Comparison of ENCODE assay signal across 11 cellular contexts in the genomic region with DNA sequence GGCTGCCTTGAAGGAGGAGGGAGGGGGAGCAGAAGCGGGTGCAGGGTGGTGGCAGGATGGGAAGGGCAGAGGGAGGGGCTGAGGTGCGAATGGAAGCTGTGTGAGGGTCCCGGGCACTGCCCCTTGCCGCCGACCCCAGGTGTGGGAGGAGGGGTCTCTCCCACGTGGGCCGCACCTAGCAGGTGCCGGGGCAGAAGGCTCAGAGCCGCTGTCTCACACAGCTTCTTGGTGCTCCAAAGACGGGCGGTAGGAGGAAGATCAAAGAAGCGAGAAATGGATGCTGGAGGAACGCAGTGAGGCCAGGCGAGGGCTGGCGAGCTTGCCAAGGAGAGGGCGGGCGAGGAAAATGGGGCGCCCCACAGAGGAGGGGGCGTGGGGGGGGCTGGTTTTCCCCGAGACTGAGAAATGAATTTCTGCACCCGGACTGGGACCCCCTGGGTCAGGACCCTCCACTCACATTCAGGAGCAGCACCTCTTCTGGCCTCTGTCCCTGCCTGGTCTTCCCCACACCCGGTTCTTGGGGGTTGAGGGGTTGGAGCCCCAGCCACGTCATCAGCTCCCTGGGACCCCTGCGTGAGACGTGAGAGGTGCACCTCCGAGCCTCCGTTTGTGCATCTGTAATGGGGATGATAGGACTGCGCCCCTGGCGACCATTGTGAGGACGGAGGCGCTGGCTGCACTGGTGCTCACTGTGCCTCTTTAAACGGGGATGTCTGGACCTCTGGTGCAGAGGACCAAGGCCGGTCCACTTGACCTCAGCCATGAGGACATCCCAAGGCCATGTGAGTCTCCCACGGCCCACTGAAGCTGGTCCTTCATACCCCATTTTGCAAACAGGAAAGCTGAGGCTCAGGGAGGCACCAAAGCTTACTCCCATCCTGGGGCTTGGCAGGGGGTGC. TPM values are rescaled to one million over a fixed set of nuclear protein-coding genes. Genes with fewer than 3 reads are reported as not detected.
DNase-seq lines count a peak whose midpoint lies in the region; ATAC-seq and TF ChIP-seq lines count a peak whose summit lies in the region.
"Had no signal": no experiment of that assay in that cellular context is flagged by ENCODE, and none has a peak within 500 bp of the region (broad histone marks: within the 10 kb centered on the region; RNA-seq: fewer than 3 reads in every experiment).

No MANE protein-coding gene starts in this region.

- ATAC-seq in HCT116 = peak; percentile 71
- ATAC-seq in naive thymus-derived CD4-positive, alpha-beta T cell = no peak
- ATAC-seq in GM21786 (IDR thresholded peaks at IDR 0.05; ENCODE audit: unreplicated experiment) = no peak

- TF ChIP-seq CTCF in HCT116 (IDR thresholded peaks at IDR 0.05 in 2 of 3, conservative IDR thresholded peaks at IDR 0.05 in 1 of 3; ENCODE audit: borderline replicate concordance in 1 of 3, insufficient read depth in 1 of 3, low read depth in 2 of 3, low read length in 2 of 3) (peak in 2 of 3 experiments; percentile 35 to 44; a peak in 3 of 6 replicates), brain microvascular endothelial cell (IDR thresholded peaks at IDR 0.05; ENCODE audit: low read depth, low read length, missing control alignments) (peak; percentile 34)

- no peak overlapping the region for H3K4me2 ChIP-seq in HCT116 (ENCODE audit: low read length)

- H3K9ac ChIP-seq in HCT116 (ENCODE audit: low read length) = no peak overlapping the region

- no peaks in the 10 kb centered on the region for H3K27me3 Mint-ChIP-seq in naive thymus-derived CD4-positive, alpha-beta T cell

- H3K36me3 ChIP-seq in HCT116 (ENCODE audit: control insufficient read depth in 1 of 2, insufficient read depth in 2 of 2, low read length in 2 of 2) = no peaks in the 10 kb centered on the region
- no peaks in the 10 kb centered on the region for H3K36me3 ChIP-seq in brain microvascular endothelial cell (replicated peaks)
- H3K36me3 ChIP-seq in naive thymus-derived CD4-positive, alpha-beta T cell (ENCODE audit: control insufficient read depth in 2 of 3, insufficient read depth in 3 of 3, low read length in 3 of 3) = peaks cover 0 to 16% (median 0%) of the 10 kb centered on the region in 3 experiments

- no TSS peak for BruUV-seq in HCT116 (replicated peaks; lab: Mats Ljungman, UMichigan)

- peak overlapping the region; percentile 42 to 96 (median 83) for H3K27ac Mint-ChIP-seq in naive thymus-derived CD4-positive, alpha-beta T cell
- H3K27ac Mint-ChIP-seq: activated T-helper 1 cell treated with anti-CD3 and anti-CD28 coated beads, Interleukin-12 subunit alpha, Interleukin-12 subunit beta, Interleukin-2, Interleukin-4 antibody, amounts not matched to agents 30 ng/mL and 10 ng/mL and 1 ng/mL, durations not matched to agents 14 hours and 24 hours and 36 hours had no signal

- TF ChIP-seq RAD21 in HCT116 (IDR thresholded peaks at IDR 0.05; ENCODE audit: low read depth) = no peak

- H3K9me3 Mint-ChIP-seq in naive thymus-derived CD4-positive, alpha-beta T cell = no peaks in the 10 kb centered on the region
- H3K9me3 Mint-ChIP-seq: activated T-helper 1 cell treated with anti-CD3 and anti-CD28 coated beads, Interleukin-12 subunit alpha, Interleukin-12 subunit beta, Interleukin-2, Interleukin-4 antibody, amounts not matched to agents 30 ng/mL and 10 ng/mL and 1 ng/mL, durations not matched to agents 14 hours and 24 hours and 36 hours; neural crest cell had no signal

- POLR2A ChIA-PET in HCT116 (lab: Charles Lee) = no interaction called here
- POLR2A ChIA-PET in naive thymus-derived CD4-positive, alpha-beta T cell (lab: Charles Lee) = interaction anchor here (0.6 to 7.0 kb wide), 5 partner anchors 12 to 28 kb away, joined by 3 to 91 read pairs (median 5); partner anchors contain the start of gene LSP1

- intact Hi-C loops in HCT116 (cut with micrococcal nuclease) = no loop called here
- intact Hi-C loops in naive thymus-derived CD4-positive, alpha-beta T cell (cut with micrococcal nuclease) = no loop called here

- H3K27me3 ChIP-seq in HCT116 (ENCODE audit: insufficient read depth, low read length) (no peaks in the 10 kb centered on the region), brain microvascular endothelial cell (replicated peaks) (peaks cover 5% of the 10 kb centered on the region)
- no peaks in the 10 kb centered on the region for H3K27me3 ChIP-seq in naive thymus-derived CD4-positive, alpha-beta T cell (ENCODE audit: control insufficient read depth in 2 of 2, insufficient read depth in 2 of 2, low read length in 2 of 2)

- no peaks in the 10 kb centered on the region for H3K79me2 ChIP-seq in HCT116 (ENCODE audit: insufficient read depth, low read length)

- CTCF ChIA-PET in HCT116 (lab: Charles Lee) = no interaction called here
- CTCF ChIA-PET in naive thymus-derived CD4-positive, alpha-beta T cell (lab: Charles Lee) = interaction anchor here (1.0 to 1.7 kb wide), 3 partner anchors 12 to 37 kb away, joined by 3 to 7 read pairs (median 5); no protein-coding TSS in a partner anchor

- peaks cover 26 to 67% (median 50%) of the 10 kb centered on the region in 7 donors for H3K4me1 Mint-ChIP-seq in naive thymus-derived CD4-positive, alpha-beta T cell

- H4K20me1 ChIP-seq in HCT116 (ENCODE audit: insufficient read depth) = no peaks in the 10 kb centered on the region

- RAD21 ChIA-PET in HCT116 (lab: Charles Lee; ENCODE audit: low non-redundant PET in 1 of 2, low total read pairs in 2 of 2, uncharacterized antibody in 2 of 2, unreplicated experiment in 2 of 2) = no interaction called here

- no peak overlapping the region for H3K27ac ChIP-seq in HCT116 (ENCODE audit: low read depth, low read length)
- no peak overlapping the region for H3K27ac ChIP-seq in brain microvascular endothelial cell
- H3K27ac ChIP-seq in naive thymus-derived CD4-positive, alpha-beta T cell (ENCODE audit: low read depth, low read length) = peak overlapping the region; percentile 49

- H3K9me2 ChIP-seq in HCT116 (ENCODE audit: insufficient read depth) = no peaks in the 10 kb centered on the region

- H3K4me3 ChIP-seq in HCT116 (replicated peaks in 1 of 2; ENCODE audit: low read depth in 1 of 2, low read length in 2 of 2) = no peak overlapping the region
- H3K4me3 ChIP-seq in brain microvascular endothelial cell (ENCODE audit: low read depth, low read length) = no peak overlapping the region
- peak overlapping the region; percentile 51 for H3K4me3 ChIP-seq in naive thymus-derived CD4-positive, alpha-beta T cell (ENCODE audit: low read length)

- H3K4me1 ChIP-seq in HCT116 (ENCODE audit: control insufficient read depth in 1 of 2, insufficient read depth in 2 of 2, low read length in 2 of 2) = peaks cover 3 to 5% of the 10 kb centered on the region in 2 experiments; a peak in 2 of 4 replicates
- H3K4me1 ChIP-seq in naive thymus-derived CD4-positive, alpha-beta T cell (ENCODE audit: control insufficient read depth in 2 of 2, insufficient read depth in 2 of 2, low read length in 2 of 2) = peaks cover 36 to 47% of the 10 kb centered on the region in 2 donors

- H3K9me3 ChIP-seq in HCT116 (ENCODE audit: control insufficient read depth in 1 of 2, insufficient read depth in 1 of 2, low read depth in 1 of 2, low read length in 2 of 2) = no peaks in the 10 kb centered on the region
- H3K9me3 ChIP-seq in naive thymus-derived CD4-positive, alpha-beta T cell (ENCODE audit: control insufficient read depth in 2 of 3, low read length in 3 of 3) = no peaks in the 10 kb centered on the region

- H3K4me3 Mint-ChIP-seq in naive thymus-derived CD4-positive, alpha-beta T cell = peak overlapping the region in 9 of 10 donors; percentile 32 to 89 (median 70)
- H3K4me3 Mint-ChIP-seq: neural crest cell had no signal

- no peak for TF ChIP-seq POLR2A in HCT116 (IDR thresholded peaks at IDR 0.05; ENCODE audit: borderline replicate concordance, extremely low read depth, insufficient read depth, insufficient read length)

- no peak overlapping the region for H2AFZ ChIP-seq in HCT116 (ENCODE audit: low read depth, low read length, poor library complexity, severe bottlenecking)

- DNase-seq in AG08395 (ENCODE audit: low spot score) = peak; percentile 41
- no peak for DNase-seq in HCT116 (ENCODE audit: low read depth, low spot score)
- no peak for DNase-seq in brain microvascular endothelial cell
- no peak for DNase-seq in naive thymus-derived CD4-positive, alpha-beta T cell
- no peak for DNase-seq in NCI-H2227 treated with DMSO at 0.1 percent for 48 hours (lab: John Stamatoyannopoulos, UW)
- no peak for DNase-seq in HCEC 1CT
- DNase-seq in stimulated activated CD4-positive, alpha-beta T cell treated with anti-CD3 and anti-CD28 coated beads, Interleukin-1b, Interleukin-23, amount 100 ng/mL, for 48 hours = no peak

- in situ Hi-C loops in brain microvascular endothelial cell (cut with HindIII; ENCODE audit: low pct_ligation_motif_present, low sequenced_read_pairs) = no loop called here

- H3K36me3 Mint-ChIP-seq in naive thymus-derived CD4-positive, alpha-beta T cell = peaks cover 0 to 3% (median 0%) of the 10 kb centered on the region in 5 donors

TF ChIP-seq in HCT116, 20 proteins besides CTCF, POLR2A, EP300 and RAD21 (continues in another document):
- TF ChIP-seq ZFX (IDR thresholded peaks at IDR 0.05) = no peak
- no peak for TF ChIP-seq TCF7L2 (IDR thresholded peaks at IDR 0.05; ENCODE audit: borderline replicate concordance, extremely low read depth, insufficient read depth, insufficient read length)
- TF ChIP-seq ZNF274 (IDR thresholded peaks at IDR 0.05; ENCODE audit: low read depth, low read length) = no peak
- no peak for TF ChIP-seq EZH2 (IDR thresholded peaks at IDR 0.05)
- no peak for TF ChIP-seq POLR2AphosphoS5 (IDR thresholded peaks at IDR 0.05; ENCODE audit: low read depth, low read length)

RNA-seq across cellular contexts. Expression of gene LSP1, which starts 16.8 kb away (rescaled TPM):
- 1.3 TPM for total RNA-seq in HCT116 (2021; ENCODE audit: unreplicated experiment)
- 0.57 and 0.65 TPM in 2 replicates for polyA plus RNA-seq in HCT116 (2012)
- 100 to 1,000 TPM; 248 to 578 (median 289) TPM for total RNA-seq in naive thymus-derived CD4-positive, alpha-beta T cell
- polyA plus RNA-seq in naive thymus-derived CD4-positive, alpha-beta T cell = 100 to 1,000 TPM; 295 to 394 TPM
- total RNA-seq: neural crest cell had no signal

RNA-seq across cellular contexts. Expression of gene PRR33, which starts 22.0 kb away (rescaled TPM):
- total RNA-seq in HCT116 (2021; ENCODE audit: unreplicated experiment) = not detected
- polyA plus RNA-seq in HCT116 (2012) = 0.03 TPM in 1 of 2 replicates, not detected in the other
- under 1 TPM in 2 of 5 experiments, not detected in 3; 0.07 to 0.10 TPM for total RNA-seq in naive thymus-derived CD4-positive, alpha-beta T cell
- polyA plus RNA-seq in naive thymus-derived CD4-positive, alpha-beta T cell = under 1 TPM in 1 of 2 donors, not detected in 1; 0.17 TPM
- total RNA-seq: esophagus mucosa, neural crest cell had no signal

RNA-seq across cellular contexts. Expression of gene TNNI2, which starts 30.9 kb away (rescaled TPM):
- total RNA-seq in HCT116 (2021; ENCODE audit: unreplicated experiment) = not detected
- polyA plus RNA-seq in HCT116 (2012) = 0.15 and 0.34 TPM in 2 replicates
- 1 to 10 TPM in 1 of 5 experiments, under 1 TPM in 1, not detected in 3; 0.61 to 8.8 TPM for total RNA-seq in naive thymus-derived CD4-positive, alpha-beta T cell
- under 1 TPM in 1 of 2 donors, not detected in 1; 0.46 TPM for polyA plus RNA-seq in naive thymus-derived CD4-positive, alpha-beta T cell
- total RNA-seq: activated T-helper 1 cell treated with anti-CD3 and anti-CD28 coated beads, Interleukin-12 subunit alpha, Interleukin-12 subunit beta, Interleukin-2, Interleukin-4 antibody, amounts not matched to agents 30 ng/mL and 10 ng/mL and 1 ng/mL, durations not matched to agents 14 hours and 24 hours and 36 hours; neural crest cell had no signal

RNA-seq across cellular contexts. Expression of gene SYT8, which starts 34.9 kb away (rescaled TPM):
- 1.0 TPM for total RNA-seq in HCT116 (2021; ENCODE audit: unreplicated experiment)
- 0.39 and 0.72 TPM in 2 replicates for polyA plus RNA-seq in HCT116 (2012)
- not detected for total RNA-seq in naive thymus-derived CD4-positive, alpha-beta T cell
- polyA plus RNA-seq in naive thymus-derived CD4-positive, alpha-beta T cell = not detected
- total RNA-seq: activated T-helper 1 cell treated with anti-CD3 and anti-CD28 coated beads, Interleukin-12 subunit alpha, Interleukin-12 subunit beta, Interleukin-2, Interleukin-4 antibody, amounts not matched to agents 30 ng/mL and 10 ng/mL and 1 ng/mL, durations not matched to agents 14 hours and 24 hours and 36 hours; neural crest cell had no signal

RNA-seq across cellular contexts. Expression of gene TNNT3, which starts 49.8 kb away (rescaled TPM):
- total RNA-seq in HCT116 (2021; ENCODE audit: unreplicated experiment) = 0.71 TPM
- 0.05 TPM in 1 of 2 replicates, not detected in the other for polyA plus RNA-seq in HCT116 (2012)
- 10 to 100 TPM in 4 of 5 experiments, 1 to 10 TPM in 1; 9.8 to 37.1 (median 19.7) TPM for total RNA-seq in naive thymus-derived CD4-positive, alpha-beta T cell
- polyA plus RNA-seq in naive thymus-derived CD4-positive, alpha-beta T cell = under 1 TPM in 1 of 2 donors, not detected in 1; 0.31 TPM
- total RNA-seq: neural crest cell had no signal

Comparison
In these comparisons a context has a peak if more than half of its experiments do, and no peak if none do; other contexts are left out.
1. RNA of gene LSP1, which starts 16.8 kb away (total RNA-seq): 248 to 578 TPM in naive thymus-derived CD4-positive, alpha-beta T cell; 1.3 TPM in HCT116 (single experiment); every median in the first group is over 100 times any median in the second.